9 cellular contexts compared by ENCODE assay signal in the genomic region with DNA sequence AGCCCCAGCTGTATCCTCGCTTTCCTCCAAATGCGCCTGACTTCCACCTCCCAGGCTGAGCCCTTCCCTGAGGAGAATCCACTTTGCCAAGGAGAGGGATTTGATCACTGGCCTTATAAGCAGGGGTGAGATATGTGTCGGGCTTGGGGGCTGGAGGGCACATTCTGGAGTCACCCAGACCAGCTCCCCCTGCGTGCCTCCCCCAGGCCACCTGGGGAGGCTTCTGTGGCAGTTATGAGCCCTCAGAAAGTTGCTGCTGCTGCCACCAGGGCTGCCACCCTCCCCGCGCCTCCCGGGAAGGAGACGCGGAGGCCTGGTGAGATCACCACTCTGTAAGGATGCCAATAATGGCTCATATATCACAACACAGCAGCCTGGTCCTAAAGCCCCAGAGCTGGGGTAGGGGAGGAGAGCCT.
DNase-seq lines count a peak whose midpoint lies in the region; ATAC-seq, FAIRE-seq and TF ChIP-seq lines count a peak whose summit lies in the region.
"Had no signal": no experiment of that assay in that cellular context is flagged by ENCODE, and none has a peak within 500 bp of the region (broad histone marks: within the 10 kb centered on the region; RNA-seq: fewer than 3 reads in every experiment).

No MANE protein-coding gene starts in this region.

- no TSS peak for BruUV-seq in mammary epithelial cell (replicated peaks; lab: Mats Ljungman, UMichigan)

- no peaks in the 10 kb centered on the region for H3K9me3 ChIP-seq in A549
- no peaks in the 10 kb centered on the region for H3K9me3 ChIP-seq in mammary epithelial cell (replicated peaks; ENCODE audit: insufficient read depth, low read length)
- H3K9me3 ChIP-seq in Karpas-422 (ENCODE audit: low read length), result no peaks in the 10 kb centered on the region

- no peaks in the 10 kb centered on the region for H3K9me2 ChIP-seq in Karpas-422 (replicated peaks; ENCODE audit: insufficient read depth, low read length)

- no peak for TF ChIP-seq POLR2A in A549 (IDR thresholded peaks at IDR 0.05; ENCODE audit: low read length)

- no peak overlapping the region for H2AFZ ChIP-seq in mammary epithelial cell (ENCODE audit: low read depth, low read length)
- no peak overlapping the region for H2AFZ ChIP-seq in Karpas-422 (ENCODE audit: low read length)

- H3K4ac ChIP-seq in mesendoderm (ENCODE audit: low read depth, low read length), result no peak overlapping the region

- no peak for TF ChIP-seq EP300 in A549 (IDR thresholded peaks at IDR 0.05)

- 57% methylated on average over 4 of the region's 9 CpGs for WGBS in A549 (ENCODE audit: missing lambda C conversion rate)
- WGBS in mammary epithelial cell (ENCODE audit: low coverage, missing lambda C conversion rate), result 81% methylated on average over 2 of the region's 9 CpGs
- WGBS in mesendoderm (ENCODE audit: extremely low coverage, insufficient coverage, low lambda C conversion rate), result no CpG with 5 or more reads among the region's 9 CpGs

- H2BK15ac ChIP-seq in mesendoderm (replicated peaks; ENCODE audit: low read depth), result no peak overlapping the region

- intact Hi-C loops in mammary epithelial cell (cut with micrococcal nuclease), result no loop called here

- peaks cover 44% of the 10 kb centered on the region for H3K4me1 ChIP-seq in A549
- H3K4me1 ChIP-seq in mammary epithelial cell (ENCODE audit: insufficient read depth, low read length), result no peaks in the 10 kb centered on the region
- no peaks in the 10 kb centered on the region for H3K4me1 ChIP-seq in mesendoderm (ENCODE audit: control insufficient read depth, low read depth, low read length)
- peaks cover 36% of the 10 kb centered on the region for H3K4me1 ChIP-seq in Karpas-422 (ENCODE audit: low read length)

- H3K4me1 Mint-ChIP-seq in activated T-cell treated with anti-CD3 and anti-CD28 coated beads, Interleukin-2, amount 50 U/mL, for 24 hours (ENCODE audit: low read depth), result no peaks in the 10 kb centered on the region
- H3K4me1 Mint-ChIP-seq: CD4-positive, CD25-positive, alpha-beta regulatory T cell had no signal

- 0 out of 3 replicates have a peak overlapping the region, but pooled peaks have one; percentile 11 for H3K4me2 ChIP-seq in A549
- H3K4me2 ChIP-seq in mammary epithelial cell (ENCODE audit: insufficient read depth, low read depth, low read length), result no peak overlapping the region
- no peak overlapping the region for H3K4me2 ChIP-seq in mesendoderm (ENCODE audit: low read length)
- no peak overlapping the region for H3K4me2 ChIP-seq in Karpas-422 (ENCODE audit: low read depth, low read length, poor library complexity, severe bottlenecking)

- CTCF ChIA-PET in A549 (lab: Yijun Ruan, JAX), result no interaction called here
- CTCF ChIA-PET in mammary epithelial cell (lab: Charles Lee; ENCODE audit: low non-redundant PET), result no interaction called here

- no peaks in the 10 kb centered on the region for H3K36me3 Mint-ChIP-seq in activated T-cell treated with anti-CD3 and anti-CD28 coated beads, Interleukin-2, amount 50 U/mL, for 24 hours (ENCODE audit: low read depth)
- H3K36me3 Mint-ChIP-seq: CD4-positive, CD25-positive, alpha-beta regulatory T cell had no signal

- H4K5ac ChIP-seq in mesendoderm (ENCODE audit: low read length), result no peak overlapping the region

- H3K9me3 Mint-ChIP-seq in activated T-cell treated with anti-CD3 and anti-CD28 coated beads, Interleukin-2, amount 50 U/mL, for 24 hours, result no peaks in the 10 kb centered on the region

- TF ChIP-seq CTCF in A549 (IDR thresholded peaks at IDR 0.05), result no peak
- peak in 1 of 2 donors; percentile 27 for TF ChIP-seq CTCF in mammary epithelial cell (conservative IDR thresholded peaks at IDR 0.05 in 1 of 2, IDR thresholded peaks at IDR 0.05 in 1 of 2; ENCODE audit: extremely low read depth in 1 of 2, insufficient read depth in 1 of 2, low read depth in 1 of 2, low read length in 2 of 2)

- H3K9ac ChIP-seq in mammary epithelial cell (ENCODE audit: insufficient read depth, low read length), result no peak overlapping the region
- no peak overlapping the region for H3K9ac ChIP-seq in mesendoderm (ENCODE audit: low read length)
- H3K9ac ChIP-seq in Karpas-422 (ENCODE audit: low read length), result no peak overlapping the region

- no peak overlapping the region for H3K23ac ChIP-seq in mesendoderm (ENCODE audit: low read length)

- no peaks in the 10 kb centered on the region for H3K27me3 Mint-ChIP-seq in activated T-cell treated with anti-CD3 and anti-CD28 coated beads, Interleukin-2, amount 50 U/mL, for 24 hours
- H3K27me3 Mint-ChIP-seq: CD4-positive, CD25-positive, alpha-beta regulatory T cell had no signal

- no peak overlapping the region for H2BK120ac ChIP-seq in mesendoderm (ENCODE audit: low read depth, low read length)

- H3K79me1 ChIP-seq in mesendoderm (ENCODE audit: low read length), result no peaks in the 10 kb centered on the region

- H4K20me1 ChIP-seq in mammary epithelial cell (ENCODE audit: insufficient read depth, low read length), result no peaks in the 10 kb centered on the region
- no peaks in the 10 kb centered on the region for H4K20me1 ChIP-seq in Karpas-422 (ENCODE audit: insufficient read depth, low read depth, low read length)

- dilution Hi-C loops in mammary epithelial cell (cut with HindIII; ENCODE audit: low sequenced_read_pairs), result no loop called here

- FAIRE-seq in A549 (lab: Jason Lieb, UNC), result no peak

- no peak overlapping the region for H3K18ac ChIP-seq in mesendoderm (ENCODE audit: low read length)

- ATAC-seq in A549 (peak; percentile 32 to 48; a peak in 5 of 6 replicates), HG02973 (IDR thresholded peaks at IDR 0.05; ENCODE audit: unreplicated experiment) (no peak), GM21360 (IDR thresholded peaks at IDR 0.05; ENCODE audit: unreplicated experiment) (no peak)

- H3K27ac ChIP-seq in A549 (peak overlapping the region; percentile 31 to 78; a peak in 4 of 6 replicates), mammary epithelial cell (ENCODE audit: insufficient read depth, low read depth, low read length) (no peak overlapping the region), mesendoderm (ENCODE audit: low read depth, low read length) (no peak overlapping the region), Karpas-422 (ENCODE audit: low read length) (no peak overlapping the region)

- in situ Hi-C loops in mammary epithelial cell (cut with MboI; ENCODE audit: low sequenced_read_pairs in 2 of 2), result no loop called here

- TF ChIP-seq RAD21 in A549 (conservative IDR thresholded peaks at IDR 0.05 in 1 of 2, IDR thresholded peaks at IDR 0.05 in 1 of 2), result no peak

- H3K79me2 ChIP-seq in mammary epithelial cell (ENCODE audit: insufficient read depth, low read length), result no peaks in the 10 kb centered on the region
- no peaks in the 10 kb centered on the region for H3K79me2 ChIP-seq in mesendoderm (ENCODE audit: control insufficient read depth, insufficient read depth, low read length)
- no peaks in the 10 kb centered on the region for H3K79me2 ChIP-seq in Karpas-422 (ENCODE audit: low read length)

- H3K56ac ChIP-seq in mesendoderm (ENCODE audit: low read length), result no peak overlapping the region

- no peak overlapping the region for H3K27ac Mint-ChIP-seq in activated T-cell treated with anti-CD3 and anti-CD28 coated beads, Interleukin-2, amount 50 U/mL, for 24 hours
- H3K27ac Mint-ChIP-seq: CD4-positive, CD25-positive, alpha-beta regulatory T cell had no signal

- H3K36me3 ChIP-seq in mammary epithelial cell (ENCODE audit: insufficient read depth, low read length), result no peaks in the 10 kb centered on the region
- no peaks in the 10 kb centered on the region for H3K36me3 ChIP-seq in mesendoderm (ENCODE audit: control insufficient read depth, insufficient read depth, low read length)
- no peaks in the 10 kb centered on the region for H3K36me3 ChIP-seq in Karpas-422 (ENCODE audit: insufficient read depth, low read length)

- H3K27me3 ChIP-seq in mammary epithelial cell (ENCODE audit: insufficient read depth, low read length), result no peaks in the 10 kb centered on the region
- H3K27me3 ChIP-seq in mesendoderm (ENCODE audit: insufficient read depth, low read length, poor library complexity), result no peaks in the 10 kb centered on the region
- H3K27me3 ChIP-seq in Karpas-422 (ENCODE audit: low read length), result no peaks in the 10 kb centered on the region; the same call in 1 of the 2 replicates

- DNase-seq in A549 (ENCODE audit: low read depth in 1 of 2, low spot score in 1 of 2) (no peak), M059J (ENCODE audit: low read depth) (peak; percentile 80), mammary epithelial cell (peak; percentile 17), mesendoderm (peak; percentile 19), Karpas-422 (no peak)
- DNase-seq in activated T-cell treated with anti-CD3 and anti-CD28 coated beads, Interleukin-2, amount 50 U/mL, for 24 hours, result no peak
- DNase-seq: CD4-positive, CD25-positive, alpha-beta regulatory T cell had no signal

- POLR2A ChIA-PET in A549 (lab: Yijun Ruan, JAX), result no interaction called here

- H2AK5ac ChIP-seq in mesendoderm (ENCODE audit: low read length), result no peak overlapping the region

- H2BK5ac ChIP-seq in mesendoderm (ENCODE audit: low read length), result no peak overlapping the region

- H3K4me3 Mint-ChIP-seq in activated T-cell treated with anti-CD3 and anti-CD28 coated beads, Interleukin-2, amount 50 U/mL, for 24 hours, result no peak overlapping the region
- H3K4me3 Mint-ChIP-seq: CD4-positive, CD25-positive, alpha-beta regulatory T cell had no signal

- H3K4me3 ChIP-seq in A549 (no peak overlapping the region), mammary epithelial cell (replicated peaks in 1 of 3; ENCODE audit: insufficient read depth in 1 of 3, low read depth in 2 of 3, low read length in 3 of 3) (no peak overlapping the region), mesendoderm (ENCODE audit: low read length) (no peak overlapping the region), Karpas-422 (ENCODE audit: low read length) (no peak overlapping the region)

- no peak overlapping the region for H4K8ac ChIP-seq in mesendoderm (ENCODE audit: low read depth, low read length)

TF ChIP-seq in A549, 52 proteins besides CTCF, POLR2A, EP300 and RAD21:
- TF ChIP-seq HDAC2 (IDR thresholded peaks at IDR 0.05), result no peak
- no peak for TF ChIP-seq RFX5 (IDR thresholded peaks at IDR 0.05)
- no peak for TF ChIP-seq NR3C1 (IDR thresholded peaks at IDR 0.05)
- TF ChIP-seq FOSL2 (IDR thresholded peaks at IDR 0.05), result no peak
- no peak for TF ChIP-seq FOSL2 (CRISPR knock-in tag; IDR thresholded peaks at IDR 0.05)
- no peak for TF ChIP-seq RARB (CRISPR knock-in tag; IDR thresholded peaks at IDR 0.05)
- no peak for TF ChIP-seq EHF (CRISPR knock-in tag; IDR thresholded peaks at IDR 0.05)
- no peak for TF ChIP-seq KDM1A (IDR thresholded peaks at IDR 0.05; ENCODE audit: low read depth)
- TF ChIP-seq SMC3 (IDR thresholded peaks at IDR 0.05), result no peak
- TF ChIP-seq KDM5A (IDR thresholded peaks at IDR 0.05), result no peak
- TF ChIP-seq NFE2L2 (conservative IDR thresholded peaks at IDR 0.05; ENCODE audit: low read length), result no peak
- TF ChIP-seq HOXA7 (CRISPR knock-in tag; IDR thresholded peaks at IDR 0.05), result no peak
- TF ChIP-seq HOXB5 (CRISPR knock-in tag; IDR thresholded peaks at IDR 0.05), result no peak
- TF ChIP-seq ZNF302 (CRISPR knock-in tag; IDR thresholded peaks at IDR 0.05), result no peak

Comparison
In these comparisons a context has a peak if more than half of its experiments do, and no peak if none do; other contexts are left out.
1. ATAC-seq: peak in A549 (2 of 2); none in HG02973 (single experiment) and GM21360 (single experiment).
2. DNase-seq: peak in M059J (single experiment), mammary epithelial cell (single experiment) and mesendoderm (single experiment); none in A549 (0 of 2), activated T-cell treated with anti-CD3 and anti-CD28 coated beads, Interleukin-2, amount 50 U/mL, for 24 hours (single experiment) and Karpas-422 (single experiment).
3. H3K27ac ChIP-seq: peak in A549 (2 of 2); none in mammary epithelial cell (single experiment), mesendoderm (single experiment) and Karpas-422 (single experiment).